1 cellular context compared by ENCODE assay signal in genomic region chr3:145704020-145704419, GRCh38.
TF ChIP-seq lines count a peak whose summit lies in the region.

No MANE protein-coding gene starts in this region.

TF ChIP-seq in K562, 482 proteins besides CTCF, POLR2A, EP300 and RAD21 (continued from another document):
- TF ChIP-seq ETS1 (conservative IDR thresholded peaks at IDR 0.05; ENCODE audit: control insufficient read depth, low read depth, low read length) (no peak), NFIC (IDR thresholded peaks at IDR 0.05) (0 out of 2 replicates have a peak, but pooled peaks have one; percentile 42), FOXK2 (conservative IDR thresholded peaks at IDR 0.05 in 1 of 2, IDR thresholded peaks at IDR 0.05 in 1 of 2; ENCODE audit: low read depth in 2 of 2) (no peak), ZNF695 (CRISPR knock-in tag; IDR thresholded peaks at IDR 0.05) (no peak)
